9 cellular contexts compared by ENCODE assay signal in the genomic region with DNA sequence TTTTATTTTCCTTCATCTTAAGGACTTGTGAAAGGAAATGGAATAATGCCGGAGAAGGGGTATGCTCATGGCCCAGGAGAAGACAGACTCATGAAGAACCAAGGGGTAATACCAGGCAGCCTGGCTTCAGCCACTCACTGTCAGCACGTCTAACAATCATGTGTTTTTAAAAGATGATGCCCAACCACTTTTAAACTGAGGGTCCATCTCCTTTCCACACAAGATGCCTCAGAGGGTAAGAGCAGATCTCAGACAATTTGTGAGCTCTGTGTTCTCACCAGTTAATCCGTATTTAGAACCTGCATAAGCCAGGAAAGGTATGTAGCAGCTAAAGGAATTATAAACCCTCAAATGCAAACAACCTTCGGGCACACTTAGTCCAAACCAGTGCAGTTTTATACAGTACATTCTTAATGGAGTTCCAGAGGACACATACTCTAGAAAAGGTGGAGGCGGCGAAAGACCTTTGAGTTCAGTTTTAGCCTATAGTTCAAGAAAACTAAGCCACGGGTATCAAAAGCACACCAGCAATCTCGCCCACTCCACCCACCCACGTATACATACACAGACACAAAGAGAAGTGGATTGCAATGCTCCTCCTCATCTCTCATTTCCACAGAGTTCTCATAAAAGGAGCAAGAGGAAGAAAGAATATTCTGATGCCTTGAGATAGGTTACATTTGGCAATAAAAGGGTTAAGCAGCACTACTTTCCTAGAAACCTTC. TPM values are rescaled to one million over a fixed set of nuclear protein-coding genes. Genes with fewer than 3 reads are reported as not detected.
A peak's percentile ranks its signal among the peaks of the same experiment; 100 is the strongest.
DNase-seq lines count a peak whose midpoint lies in the region; TF ChIP-seq lines count a peak whose summit lies in the region.
"Had no signal": no experiment of that assay in that cellular context is flagged by ENCODE, and none has a peak within 500 bp of the region (broad histone marks: within the 10 kb centered on the region; RNA-seq: fewer than 3 reads in every experiment).

No MANE protein-coding gene starts in this region.

- peak overlapping the region; percentile 94 for H3K4me2 ChIP-seq in neural progenitor cell

- no peaks in the 10 kb centered on the region for H3K9me3 ChIP-seq in breast epithelium
- H3K9me3 ChIP-seq in neural progenitor cell (ENCODE audit: low read depth): no peaks in the 10 kb centered on the region
- H3K9me3 ChIP-seq: SJCRH30 had no signal

- H3K79me2 ChIP-seq in neural progenitor cell (ENCODE audit: low read depth): peaks cover 74% of the 10 kb centered on the region

- no peaks in the 10 kb centered on the region for H3K27me3 ChIP-seq in breast epithelium
- H3K27me3 ChIP-seq in neural progenitor cell: no peaks in the 10 kb centered on the region
- H3K27me3 ChIP-seq: SJCRH30 had no signal

- H3K9ac ChIP-seq in neural progenitor cell: no peak overlapping the region

- H3K4me1 ChIP-seq in breast epithelium: no peaks in the 10 kb centered on the region
- peaks cover 40% of the 10 kb centered on the region for H3K4me1 ChIP-seq in neural progenitor cell

- peaks cover 11% of the 10 kb centered on the region for H3K36me3 Mint-ChIP-seq in neural progenitor cell

- H3K27ac Mint-ChIP-seq in neural progenitor cell: no peak overlapping the region

- DNase-seq in LNCaP clone FGC (ENCODE audit: low read depth): no peak
- no peak for DNase-seq in breast epithelium (ENCODE audit: low spot score in 2 of 2)
- DNase-seq in neural progenitor cell (ENCODE audit: low spot score): no peak
- DNase-seq in hippocampal formation (lab: John Stamatoyannopoulos, UW): no peak
- DNase-seq in kidney glomerular epithelial cell (lab: John Stamatoyannopoulos, UW): no peak
- DNase-seq in NCI-H524 (lab: John Stamatoyannopoulos, UW): no peak
- no peak for DNase-seq in NCI-H1048 (lab: John Stamatoyannopoulos, UW)
- DNase-seq: SJCRH30 had no signal

- peaks cover 45% of the 10 kb centered on the region for H3F3A ChIP-seq in neural progenitor cell (ENCODE audit: low read depth)

- TF ChIP-seq CTCF in LNCaP clone FGC (IDR thresholded peaks at IDR 0.05; ENCODE audit: control insufficient read depth, extremely low read depth, insufficient read depth) (no peak), breast epithelium (IDR thresholded peaks at IDR 0.05) (no peak), neural progenitor cell (IDR thresholded peaks at IDR 0.05) (no peak)

- H3K36me3 ChIP-seq in breast epithelium (peaks cover 3% of the 10 kb centered on the region), neural progenitor cell (no peaks in the 10 kb centered on the region)

- H3K4me3 ChIP-seq in GM08714 (ENCODE audit: low read length): peak overlapping the region; percentile 87
- peak overlapping the region; percentile 89 for H3K4me3 ChIP-seq in LNCaP clone FGC (ENCODE audit: low read depth, low read length)
- H3K4me3 ChIP-seq in breast epithelium: peak overlapping the region in 1 of 3 donors; percentile 93
- H3K4me3 ChIP-seq in neural progenitor cell: peak overlapping the region; percentile 99
- H3K4me3 ChIP-seq: SJCRH30 had no signal

- H4K20me1 ChIP-seq in neural progenitor cell (ENCODE audit: low read depth): peaks cover 9% of the 10 kb centered on the region

- intact Hi-C loops in breast epithelium (cut with DNase I; ENCODE audit: low total_unique reads): no loop called here

- peak overlapping the region; percentile 92 for H3K4me3 Mint-ChIP-seq in neural progenitor cell

- H3K4me1 Mint-ChIP-seq in neural progenitor cell: peaks cover 35% of the 10 kb centered on the region

- H3K27me3 Mint-ChIP-seq in neural progenitor cell (ENCODE audit: insufficient read depth, low read depth): peaks cover 5% of the 10 kb centered on the region

- H3K9me3 Mint-ChIP-seq in neural progenitor cell: no peaks in the 10 kb centered on the region

- peak overlapping the region; percentile 98 for H3K27ac ChIP-seq in breast epithelium
- no peak overlapping the region for H3K27ac ChIP-seq in neural progenitor cell
- H3K27ac ChIP-seq: SJCRH30 had no signal

- no peak overlapping the region for H2AFZ ChIP-seq in neural progenitor cell (replicated peaks)

- no peak for TF ChIP-seq POLR2A in breast epithelium (IDR thresholded peaks at IDR 0.05)

RNA-seq across cellular contexts. Expression of a gene that starts 2.6 kb away (rescaled TPM):
- total RNA-seq in breast epithelium (10 to 100 TPM; 58.8 to 64.8 (median 63.6) TPM), neural progenitor cell (ENCODE audit: low replicate concordance) (20.4 and 30.8 TPM in 2 replicates)

RNA-seq across cellular contexts. Expression of a gene that starts 20.5 kb away (rescaled TPM):
- total RNA-seq in breast epithelium (10 to 100 TPM; 50.2 to 52.5 (median 52.1) TPM), neural progenitor cell (ENCODE audit: low replicate concordance) (57.3 and 83.2 TPM in 2 replicates)

RNA-seq across cellular contexts. Expression of a gene that starts 20.6 kb away (rescaled TPM):
- total RNA-seq in breast epithelium (1 to 10 TPM; 1.3 to 4.3 (median 4.0) TPM), neural progenitor cell (ENCODE audit: low replicate concordance) (0.30 and 3.9 TPM in 2 replicates)

RNA-seq across cellular contexts. Expression of a gene that starts 35.1 kb away (rescaled TPM):
- total RNA-seq in breast epithelium (10 to 100 TPM; 18.1 to 32.1 (median 24.3) TPM), neural progenitor cell (ENCODE audit: low replicate concordance) (8.7 and 17.6 TPM in 2 replicates)
